8 cellular contexts compared by ENCODE assay signal in genomic region chr16:88784074-88784855, GRCh38. TPM values are rescaled to one million over a fixed set of nuclear protein-coding genes. Genes with fewer than 3 reads are reported as not detected.
DNase-seq lines count a peak whose midpoint lies in the region; ATAC-seq lines count a peak whose summit lies in the region.

No MANE protein-coding gene starts in this region.

- no peak for ATAC-seq in GM21717 (IDR thresholded peaks at IDR 0.05; ENCODE audit: unreplicated experiment)
- ATAC-seq in HG03457 (IDR thresholded peaks at IDR 0.05; ENCODE audit: unreplicated experiment): no peak

- H3K27me3 ChIP-seq in ectodermal cell (ENCODE audit: control insufficient read depth, insufficient read depth, low read length, poor library complexity, severe bottlenecking): peaks cover 43% of the 10 kb centered on the region

- WGBS in ectodermal cell, 2 experiments: 8% methylated on average over 74 of the region's 74 CpGs

- peaks cover 4% of the 10 kb centered on the region for H3K4me1 ChIP-seq in ectodermal cell (ENCODE audit: control insufficient read depth, insufficient read depth, low read length)

- H3K36me3 ChIP-seq in ectodermal cell (ENCODE audit: control insufficient read depth, insufficient read depth, low read length): no peaks in the 10 kb centered on the region

- H3K9me3 ChIP-seq in ectodermal cell (ENCODE audit: control insufficient read depth, low read length): no peaks in the 10 kb centered on the region

- H3K4me3 ChIP-seq in ectodermal cell (ENCODE audit: insufficient read depth, low read depth, low read length): peak overlapping the region; percentile 32

- peak; percentile 90 for DNase-seq in GM03348 (ENCODE audit: low spot score)
- DNase-seq in HUDEP-2 (lab: John Stamatoyannopoulos, UW; ENCODE audit: unreplicated experiment in 76 of 76): peak in 58 of 76 experiments; percentile 13 to 68 (median 44)
- peak; percentile 74 for DNase-seq in UCSD-AML1 (lab: John Stamatoyannopoulos, UW; ENCODE audit: unreplicated experiment)
- peak; percentile 82 to 91 for DNase-seq in lung microvascular endothelial cell (ENCODE audit: low read depth in 2 of 2)

- H3K27ac ChIP-seq in ectodermal cell (ENCODE audit: insufficient read depth, low read depth, low read length, poor library complexity, severe bottlenecking) (no peak overlapping the region), temporal lobe (ENCODE audit: low read depth, low read length) (peak overlapping the region; percentile 79)

RNA-seq across cellular contexts. Expression of gene PIEZO1, which starts 0.8 kb away (rescaled TPM):
- 8.1 TPM for polyA plus RNA-seq in ectodermal cell (2013, experiment 1 of 4)
- polyA plus RNA-seq in ectodermal cell (2013, experiment 2 of 4): 11.9 TPM
- 12.8 TPM for polyA plus RNA-seq in ectodermal cell (2013, experiment 3 of 4)
- 10.1 TPM for polyA plus RNA-seq in ectodermal cell (2013, experiment 4 of 4)
- total RNA-seq in lung microvascular endothelial cell: 227 and 460 TPM in 2 replicates
- 9.6 TPM for total RNA-seq in temporal lobe

RNA-seq across cellular contexts. Expression of gene CDT1, which starts 19.3 kb away (rescaled TPM):
- 49.5 TPM for polyA plus RNA-seq in ectodermal cell (2013, experiment 1 of 4)
- 50.5 TPM for polyA plus RNA-seq in ectodermal cell (2013, experiment 2 of 4)
- polyA plus RNA-seq in ectodermal cell (2013, experiment 3 of 4): 52.1 TPM
- 45.4 TPM for polyA plus RNA-seq in ectodermal cell (2013, experiment 4 of 4)
- total RNA-seq in lung microvascular endothelial cell (1.8 and 3.7 TPM in 2 replicates), temporal lobe (4.2 TPM)

RNA-seq across cellular contexts. Expression of gene APRT, which starts 27.5 kb away (rescaled TPM):
- 127 TPM for polyA plus RNA-seq in ectodermal cell (2013, experiment 1 of 4)
- 120 TPM for polyA plus RNA-seq in ectodermal cell (2013, experiment 2 of 4)
- polyA plus RNA-seq in ectodermal cell (2013, experiment 3 of 4): 112 TPM
- polyA plus RNA-seq in ectodermal cell (2013, experiment 4 of 4): 117 TPM
- 92.7 and 112 TPM in 2 replicates for total RNA-seq in lung microvascular endothelial cell
- total RNA-seq in temporal lobe: 12.3 TPM

Comparison
In these comparisons a context has a peak if more than half of its experiments do, and no peak if none do; other contexts are left out.
1. RNA of gene PIEZO1, which starts 0.8 kb away (total RNA-seq): 227 to 460 TPM in lung microvascular endothelial cell; 9.6 TPM in temporal lobe (single experiment); every median in the first group is over 10 times any median in the second.
2. Peak in every context shown above with its lines, with median percentiles within 50 percentile points of each other: DNase-seq.